Comparison of ENCODE assay signal across 8 cellular contexts in genomic region chr20:61251529-61252393, GRCh38. TPM values are rescaled to one million over a fixed set of nuclear protein-coding genes. Genes with fewer than 3 reads are reported as not detected.
DNase-seq lines count a peak whose midpoint lies in the region; ATAC-seq and TF ChIP-seq lines count a peak whose summit lies in the region.

TSS of gene CDH4 (plus strand) at chr20:61252261.

- no peak for TF ChIP-seq POLR2A in lower leg skin (IDR thresholded peaks at IDR 0.05)

- H3K4me3 Mint-ChIP-seq in progenitor cell of endocrine pancreas (ENCODE audit: low read depth) = peak within 1 kb of the TSS; percentile 61

- POLR2A ChIA-PET in RWPE1 (lab: Yijun Ruan, JAX; ENCODE audit: low non-redundant PET) = no interaction called here

- ATAC-seq in HG03457 (IDR thresholded peaks at IDR 0.05; ENCODE audit: unreplicated experiment) (no peak), HG02884 (IDR thresholded peaks at IDR 0.05; ENCODE audit: unreplicated experiment) (no peak), GM18867 (IDR thresholded peaks at IDR 0.05; ENCODE audit: unreplicated experiment) (no peak)

- WGBS in lower leg skin, 2 donors = 9 to 12% methylated on average over 28 to 46 of the region's 78 CpGs

- intact Hi-C loops in lower leg skin (cut with DNase I; ENCODE audit: low total_unique reads) = no loop called here

- H3K27me3 Mint-ChIP-seq in progenitor cell of endocrine pancreas = peaks cover 78% of the 10 kb centered on the region

- TF ChIP-seq CTCF in RWPE1 (conservative IDR thresholded peaks at IDR 0.05; ENCODE audit: low read depth) (no peak), fibroblast of pulmonary artery (IDR thresholded peaks at IDR 0.05; ENCODE audit: low read length, missing control alignments) (no peak), progenitor cell of endocrine pancreas (IDR thresholded peaks at IDR 0.05; ENCODE audit: unreplicated experiment) (no peak), lower leg skin (IDR thresholded peaks at IDR 0.05) (no peak)

- CTCF ChIA-PET in RWPE1 (lab: Yijun Ruan, JAX) = interaction anchor here (0.6 to 3.7 kb wide), 3 partner anchors 11 to 170 kb away, joined by 4 to 28 read pairs (median 14); no protein-coding TSS in a partner anchor

- no peaks in the 10 kb centered on the region for H3K36me3 Mint-ChIP-seq in progenitor cell of endocrine pancreas (ENCODE audit: insufficient read depth)

- peaks cover 2% of the 10 kb centered on the region for H3K4me1 Mint-ChIP-seq in progenitor cell of endocrine pancreas (ENCODE audit: low read depth)

- H3K27ac Mint-ChIP-seq in progenitor cell of endocrine pancreas = no peak within 1 kb of the TSS

- H3K9me3 Mint-ChIP-seq in progenitor cell of endocrine pancreas (ENCODE audit: low read depth) = no peaks in the 10 kb centered on the region

- H3K4me3 ChIP-seq in fibroblast of pulmonary artery (replicated peaks; ENCODE audit: low read depth, low read length) = peak within 1 kb of the TSS; percentile 28
- H3K4me3 ChIP-seq in lower leg skin (ENCODE audit: low read depth, poor library complexity, severe bottlenecking) = no peak within 1 kb of the TSS

- no peak within 1 kb of the TSS for H3K27ac ChIP-seq in RWPE1

- peak; percentile 83 for DNase-seq in GM03348 (ENCODE audit: low spot score)
- DNase-seq in RWPE1 (ENCODE audit: low spot score) = peak; percentile 75
- DNase-seq in fibroblast of pulmonary artery (ENCODE audit: low read depth) = no peak
- peak; percentile 33 for DNase-seq in progenitor cell of endocrine pancreas (ENCODE audit: low spot score, unreplicated experiment)
- DNase-seq in lower leg skin (ENCODE audit: low spot score in 2 of 2) = no peak

RNA-seq across cellular contexts. Expression of gene CDH4, which starts in this region (rescaled TPM):
- total RNA-seq in progenitor cell of endocrine pancreas (0.38 and 0.43 TPM in 2 replicates), lower leg skin (1 to 10 TPM in 3 of 4 donors, under 1 TPM in 1; 0.71 to 4.2 (median 2.9) TPM)

Comparison
In these comparisons a context has a peak if more than half of its experiments do, and no peak if none do; other contexts are left out.
1. Peak in DNase-seq in progenitor cell of endocrine pancreas; RNA of the gene not detected or under 1 TPM.
2. DNase-seq: peak in GM03348 (single experiment) and RWPE1 (single experiment); none in fibroblast of pulmonary artery (single experiment) and lower leg skin (0 of 2).